ENCODE assay signal across 20 cellular contexts in genomic region chr2:127425540-127426490, GRCh38. TPM values are rescaled to one million over a fixed set of nuclear protein-coding genes. Genes with fewer than 3 reads are reported as not detected.
A peak's percentile ranks its signal among the peaks of the same experiment; 100 is the strongest.
DNase-seq lines count a peak whose midpoint lies in the region; ATAC-seq, FAIRE-seq and TF ChIP-seq lines count a peak whose summit lies in the region.
"Had no signal": no experiment of that assay in that cellular context is flagged by ENCODE, and none has a peak within 500 bp of the region (broad histone marks: within the 10 kb centered on the region; RNA-seq: fewer than 3 reads in every experiment).

No MANE protein-coding gene starts in this region.

- no peak overlapping the region for H3K4me3 Mint-ChIP-seq in osteocyte (ENCODE audit: unreplicated experiment)
- H3K4me3 Mint-ChIP-seq: CD14-positive monocyte; CD8-positive, alpha-beta T cell had no signal

- H3K27me3 Mint-ChIP-seq in osteocyte (ENCODE audit: unreplicated experiment): peaks cover 6% of the 10 kb centered on the region

- no peak overlapping the region for H3K9ac ChIP-seq in H1 (replicated peaks in 1 of 4; ENCODE audit: extremely low read depth in 1 of 4, low read depth in 3 of 4, low read length in 3 of 4)

- DNase-seq in AG08396 (ENCODE audit: low spot score) (peak; percentile 1), GM12891 (ENCODE audit: insufficient read length, low spot score) (no peak), H1 (ENCODE audit: low read depth in 1 of 2, low spot score in 2 of 2) (peak in 1 of 2 experiments; percentile 24), osteocyte (ENCODE audit: extremely low spot score, unreplicated experiment) (peak; percentile 77), kidney tubule cell (ENCODE audit: low spot score) (no peak), NCI-H526 treated with DMSO at 0.1 percent for 48 hours (lab: John Stamatoyannopoulos, UW) (no peak)
- DNase-seq: CD8-positive, alpha-beta T cell; COR-L47; DMS153; DMS79 treated with DMSO at 0.1 percent for 48 hours; EL; GOT3 had no signal

- peaks cover 0 to 29% (median 27%) of the 10 kb centered on the region in 4 experiments; a peak in 6 of 7 replicates for H3K27me3 ChIP-seq in H1 (replicated peaks in 1 of 4; ENCODE audit: control insufficient read depth in 3 of 4, extremely low read depth in 1 of 4, insufficient read depth in 3 of 4, low read length in 3 of 4)

- FAIRE-seq in GM12891 (lab: Jason Lieb, UNC) (peak; percentile 40), H1 (lab: Jason Lieb, UNC) (no peak)
- FAIRE-seq: A549, D721Med, G401.6 had no signal

- no peak for TF ChIP-seq RAD21 in H1 (IDR thresholded peaks at IDR 0.05 in 1 of 2, conservative IDR thresholded peaks at IDR 0.05 in 1 of 2; ENCODE audit: low read depth in 2 of 2, low read length in 2 of 2)

- ATAC-seq in HG03025 (IDR thresholded peaks at IDR 0.05; ENCODE audit: low FRiP score, unreplicated experiment): no peak
- ATAC-seq: A549; CD8-positive, alpha-beta T cell had no signal

- no peak overlapping the region for H3K4ac ChIP-seq in H1 (replicated peaks; ENCODE audit: insufficient read length, low read depth, low read length)

- no peak overlapping the region for H4K91ac ChIP-seq in H1 (replicated peaks; ENCODE audit: insufficient read length, low read length)

- no peak for TF ChIP-seq POLR2A in GM12891 (IDR thresholded peaks at IDR 0.05; ENCODE audit: low read depth, low read length)
- TF ChIP-seq POLR2A in H1 (IDR thresholded peaks at IDR 0.05; ENCODE audit: control extremely low read depth in 1 of 2, low read depth in 2 of 2, low read length in 2 of 2): no peak

- peaks cover 17% of the 10 kb centered on the region for H3K4me1 Mint-ChIP-seq in osteocyte (ENCODE audit: unreplicated experiment)

- no peak overlapping the region for H2BK120ac ChIP-seq in H1 (replicated peaks; ENCODE audit: low read depth, low read length)

- peaks cover 12% of the 10 kb centered on the region for H3K23me2 ChIP-seq in H1 (ENCODE audit: low read depth, low read length)

- 0 out of 2 replicates have a peak overlapping the region, but pooled peaks have one; percentile 65 for H2AK5ac ChIP-seq in H1 (ENCODE audit: low read depth, low read length)

- H3K9me3 ChIP-seq in H1 (ENCODE audit: insufficient read depth in 2 of 2, low read depth in 1 of 2, low read length in 1 of 2): no peaks in the 10 kb centered on the region
- H3K9me3 ChIP-seq: A549, HAP-1 had no signal

- H3K79me2 ChIP-seq in H1 (ENCODE audit: control insufficient read depth in 1 of 2, insufficient read depth in 2 of 2, low read length in 2 of 2): no peaks in the 10 kb centered on the region

- no peak overlapping the region for H2BK12ac ChIP-seq in H1 (ENCODE audit: low read depth, low read length)

- H3K4me1 ChIP-seq in H1 (replicated peaks in 1 of 4; ENCODE audit: control insufficient read depth in 3 of 4, insufficient read depth in 4 of 4, low read length in 3 of 4): peaks cover 0 to 13% (median 5%) of the 10 kb centered on the region in 4 experiments; a peak in 5 of 7 replicates
- H3K4me1 ChIP-seq: A549 had no signal

- no peak overlapping the region for H2BK20ac ChIP-seq in H1 (ENCODE audit: low read length)

- H3K27ac ChIP-seq in H1 (ENCODE audit: low read depth, low read length): no peak overlapping the region
- H3K27ac ChIP-seq: A549 had no signal

- H3K36me3 ChIP-seq in H1 (ENCODE audit: control insufficient read depth in 2 of 4, insufficient read depth in 4 of 4, low read length in 3 of 4): no peaks in the 10 kb centered on the region
- H3K36me3 ChIP-seq: HAP-1 had no signal

- no peak overlapping the region; the same call in 1 of the 2 replicates for H4K8ac ChIP-seq in H1 (ENCODE audit: extremely low read depth, insufficient read depth, low read length)

- no peak overlapping the region for H3K27ac Mint-ChIP-seq in osteocyte (ENCODE audit: unreplicated experiment)
- H3K27ac Mint-ChIP-seq: CD8-positive, alpha-beta T cell had no signal

- H2AFZ ChIP-seq in H1 (ENCODE audit: low read length): no peak overlapping the region

- no peak overlapping the region for H3K14ac ChIP-seq in H1 (ENCODE audit: insufficient read length)

- no peak overlapping the region for H2BK5ac ChIP-seq in H1 (ENCODE audit: low read depth, low read length)

- 0 out of 2 replicates have a peak overlapping the region, but pooled peaks have one; percentile 29 for H2BK15ac ChIP-seq in H1 (ENCODE audit: low read length)

- H3K23ac ChIP-seq in H1 (ENCODE audit: insufficient read length): no peak overlapping the region

- POLR2A ChIA-PET in H1 (lab: Charles Lee; ENCODE audit: partially characterized antibody): interaction anchor here (0.6 to 1.2 kb wide), 2 partner anchors 132 to 152 kb away, joined by 3 read pairs; partner anchors contain the start of gene ERCC3

- H3K18ac ChIP-seq in H1 (ENCODE audit: extremely low read depth, low read length): no peak overlapping the region; the same call in 1 of the 2 replicates

- H3K36me3 Mint-ChIP-seq in osteocyte (ENCODE audit: unreplicated experiment): no peaks in the 10 kb centered on the region
- H3K36me3 Mint-ChIP-seq: CD14-positive monocyte; CD8-positive, alpha-beta T cell had no signal

- WGBS in H1 (ENCODE audit: extremely low coverage in 1 of 2, insufficient coverage in 1 of 2, insufficient read length in 1 of 2, insufficient replicate concordance in 2 of 2, low coverage in 1 of 2, low lambda C conversion rate in 2 of 2, missing lambda C conversion rate in 1 of 2), 2 experiments: 89% methylated on average over 15 of the region's 16 CpGs; no CpG with 5 or more reads in 1 of the 2 experiments

- H3K4me2 ChIP-seq in H1 (ENCODE audit: insufficient read depth in 1 of 2, low read depth in 2 of 2, low read length in 2 of 2): no peak overlapping the region
- H3K4me2 ChIP-seq: A549 had no signal

- no peaks in the 10 kb centered on the region for H3K9me3 Mint-ChIP-seq in osteocyte (ENCODE audit: unreplicated experiment)
- H3K9me3 Mint-ChIP-seq: CD8-positive, alpha-beta T cell had no signal

- no peak for TF ChIP-seq EP300 in H1 (IDR thresholded peaks at IDR 0.05; ENCODE audit: borderline replicate concordance in 1 of 2, low read depth in 2 of 2, low read length in 2 of 2)

- H3K79me1 ChIP-seq in H1 (ENCODE audit: low read depth, low read length): no peaks in the 10 kb centered on the region

- H4K20me1 ChIP-seq in H1 (replicated peaks in 1 of 2; ENCODE audit: control insufficient read depth in 1 of 2, insufficient read depth in 2 of 2, low read length in 2 of 2): no peaks in the 10 kb centered on the region

- H3K56ac ChIP-seq in H1 (replicated peaks; ENCODE audit: insufficient read length, low read depth, low read length): no peak overlapping the region

- H3K4me3 ChIP-seq in H1 (ENCODE audit: extremely low read depth in 1 of 4, insufficient read depth in 2 of 4, low read depth in 3 of 4, low read length in 4 of 4): no peak overlapping the region
- H3K4me3 ChIP-seq: A549, HAP-1 had no signal

- CTCF ChIA-PET in H1 (lab: Charles Lee; ENCODE audit: partially characterized antibody): interaction anchor here (0.6 to 9.2 kb wide), 12 partner anchors 9 to 229 kb away, joined by 3 to 74 read pairs (median 6); partner anchors contain the start of gene PROC

- TF ChIP-seq CTCF in H1 (IDR thresholded peaks at IDR 0.05; ENCODE audit: control extremely low read depth in 1 of 3, insufficient read depth in 1 of 3, low read depth in 1 of 3, low read length in 3 of 3) (no peak), osteocyte (IDR thresholded peaks at IDR 0.05) (no peak)

- H4K5ac ChIP-seq in H1 (ENCODE audit: insufficient read length, low read depth, low read length): no peak overlapping the region

TF ChIP-seq in GM12891, 5 proteins besides CTCF, POLR2A, EP300 and RAD21:
- no peak for TF ChIP-seq POLR2AphosphoS5 (IDR thresholded peaks at IDR 0.05; ENCODE audit: low read depth, low read length)
- no peak for TF ChIP-seq POU2F2 (IDR thresholded peaks at IDR 0.05; ENCODE audit: low read depth, low read length)
- TF ChIP-seq PAX5 (IDR thresholded peaks at IDR 0.05; ENCODE audit: insufficient read depth, low read length, severe bottlenecking): no peak
- no peak for TF ChIP-seq TAF1 (IDR thresholded peaks at IDR 0.05; ENCODE audit: low read depth, low read length)
- TF ChIP-seq SPI1 (IDR thresholded peaks at IDR 0.05; ENCODE audit: low read depth, low read length): no peak

TF ChIP-seq in H1, 55 proteins besides CTCF, POLR2A, EP300 and RAD21 (continues in another document):
- TF ChIP-seq MAFK (IDR thresholded peaks at IDR 0.05; ENCODE audit: low read depth, low read length) (no peak), KDM1A (IDR thresholded peaks at IDR 0.05; ENCODE audit: borderline replicate concordance, low read length) (peak; percentile 79; the same call in 1 of the 2 replicates), USF2 (IDR thresholded peaks at IDR 0.05; ENCODE audit: low read length) (no peak)

RNA-seq across cellular contexts. Expression of gene PROC, which starts 7.6 kb away (rescaled TPM):
- polyA plus RNA-seq in GM12891 (2012; ENCODE audit: low read depth, missing spikeins): not detected
- total RNA-seq in H1 (2021; fragmentation: NEBNext Ultra II Directional; extraction: Animal tissue kit (Norgen Biotek cat#: 25700)): 1.5 and 1.7 TPM in 2 replicates
- 1.6 and 2.2 TPM in 2 replicates for polyA plus RNA-seq in H1 (2011; rRNA removed)
- 1.5 TPM for polyA plus RNA-seq in H1 (2011; cell fraction: cytosol; rRNA removed)
- 2.2 TPM for polyA plus RNA-seq in H1 (2011; cell fraction: nucleus; rRNA removed)
- polyA plus RNA-seq in H1 (2012, experiment 1 of 2): 1.3 to 2.7 TPM (median 2.3 TPM) in 4 replicates
- polyA plus RNA-seq in H1 (2012, experiment 2 of 2): 1.5 TPM
- 1.7 TPM for polyA plus RNA-seq in H1 (2013, experiment 1 of 2)
- 1.4 TPM for polyA plus RNA-seq in H1 (2013, experiment 2 of 2)
- 0.19 and 0.24 TPM in 2 replicates for polyA minus RNA-seq in H1 (2011; rRNA and poly(A)+ RNA removed)
- polyA minus RNA-seq in H1 (2011; cell fraction: cytosol; rRNA and poly(A)+ RNA removed): not detected
- polyA minus RNA-seq in H1 (2011; cell fraction: nucleus; rRNA and poly(A)+ RNA removed): not detected
- total RNA-seq in osteocyte: 1.6 and 2.5 TPM in 2 replicates
- total RNA-seq: HT1080 had no signal
- polyA plus RNA-seq: AG04450, CD14-positive monocyte had no signal

RNA-seq across cellular contexts. Expression of gene MAP3K2, which starts 38.0 kb away (rescaled TPM):
- polyA plus RNA-seq in GM12891 (2012; ENCODE audit: low read depth, missing spikeins): 6.7 TPM
- 23.2 and 24.2 TPM in 2 replicates for total RNA-seq in H1 (2021; fragmentation: NEBNext Ultra II Directional; extraction: Animal tissue kit (Norgen Biotek cat#: 25700))
- polyA plus RNA-seq in H1 (2011; rRNA removed): 2.0 and 2.3 TPM in 2 replicates
- 2.8 TPM for polyA plus RNA-seq in H1 (2011; cell fraction: cytosol; rRNA removed)
- 7.5 TPM for polyA plus RNA-seq in H1 (2011; cell fraction: nucleus; rRNA removed)
- 3.8 to 5.9 TPM (median 5.7 TPM) in 4 replicates for polyA plus RNA-seq in H1 (2012, experiment 1 of 2)
- polyA plus RNA-seq in H1 (2012, experiment 2 of 2): 0.22 TPM
- 8.0 TPM for polyA plus RNA-seq in H1 (2013, experiment 1 of 2)
- polyA plus RNA-seq in H1 (2013, experiment 2 of 2): 7.1 TPM
- polyA minus RNA-seq in H1 (2011; rRNA and poly(A)+ RNA removed): 16.6 and 27.5 TPM in 2 replicates
- 21.1 TPM for polyA minus RNA-seq in H1 (2011; cell fraction: cytosol; rRNA and poly(A)+ RNA removed)
- 31.6 TPM for polyA minus RNA-seq in H1 (2011; cell fraction: nucleus; rRNA and poly(A)+ RNA removed)
- 60.9 and 63.9 TPM in 2 replicates for total RNA-seq in osteocyte

Comparison
In these comparisons a context has a peak if more than half of its experiments do, and no peak if none do; other contexts are left out.
1. DNase-seq: peak in AG08396 (single experiment) and osteocyte (single experiment); none in GM12891 (single experiment), kidney tubule cell (single experiment) and NCI-H526 treated with DMSO at 0.1 percent for 48 hours (single experiment).